ENCODE assay signal across 12 cellular contexts in genomic region chr10:6402349-6402709, GRCh38.
"Had no signal": no experiment of that assay in that cellular context is flagged by ENCODE, and none has a peak within 500 bp of the region (broad histone marks: within the 10 kb centered on the region; RNA-seq: fewer than 3 reads in every experiment).

No MANE protein-coding gene starts in this region.

- H3K9me3 Mint-ChIP-seq: activated CD4-positive, alpha-beta memory T cell treated with anti-CD3 and anti-CD28 coated beads for 36 hours; activated T-helper 1 cell treated with anti-CD3 and anti-CD28 coated beads, Interleukin-12 subunit alpha, Interleukin-12 subunit beta, Interleukin-2, Interleukin-4 antibody, amounts not matched to agents 30 ng/mL and 10 ng/mL and 1 ng/mL, durations not matched to agents 14 hours and 24 hours and 36 hours; immature natural killer cell; naive B cell; neural crest cell; stimulated activated naive B cell treated with anti-CD40 and anti-IgM and Interleukin-4, amounts not matched to agents 10 μg/mL and 1 μg/mL and 100 μg/mL, for 72 hours had no signal

- H3K4me3 Mint-ChIP-seq: immature natural killer cell had no signal

- H3K9me3 ChIP-seq: esophagus squamous epithelium, left ventricle myocardium inferior, mucosa of descending colon, psoas muscle, right lobe of liver had no signal

- DNase-seq: esophagus squamous epithelium had no signal

- H3K27ac Mint-ChIP-seq: activated T-helper 1 cell treated with anti-CD3 and anti-CD28 coated beads, Interleukin-12 subunit alpha, Interleukin-12 subunit beta, Interleukin-2, Interleukin-4 antibody, amounts not matched to agents 30 ng/mL and 10 ng/mL and 1 ng/mL, durations not matched to agents 14 hours and 24 hours and 36 hours had no signal

- H3K36me3 Mint-ChIP-seq: activated naive CD8-positive, alpha-beta T cell; immature natural killer cell; naive B cell; stimulated activated naive B cell treated with anti-CD40 and anti-IgM and Interleukin-4, amounts not matched to agents 10 μg/mL and 1 μg/mL and 100 μg/mL, for 72 hours had no signal
